ENCODE assay signal across 37 cellular contexts in genomic region chr10:7766241-7766640, GRCh38.
"Had no signal": no experiment of that assay in that cellular context is flagged by ENCODE, and none has a peak within 500 bp of the region (broad histone marks: within the 10 kb centered on the region; RNA-seq: fewer than 3 reads in every experiment).

No MANE protein-coding gene starts in this region.

- H3K9me3 ChIP-seq: adrenal gland, ascending aorta, body of pancreas, breast epithelium had no signal

- H3K27me3 ChIP-seq: adrenal gland, ascending aorta, body of pancreas, breast epithelium, cardiac muscle cell had no signal

- H3K27me3 Mint-ChIP-seq: activated naive CD4-positive, alpha-beta T cell treated with anti-CD3 and anti-CD28 coated beads, Interleukin-2, amount 10 ng/mL, durations not matched to agents 7 days and 5 days; activated naive CD4-positive, alpha-beta T cell treated with anti-CD3 and anti-CD28 coated beads, Interleukin-2, amount 50 U/mL, for 24 hours; activated naive CD8-positive, alpha-beta T cell; activated naive CD8-positive, alpha-beta T cell treated with anti-CD3 and anti-CD28 coated beads for 36 hours; activated naive CD8-positive, alpha-beta T cell treated with anti-CD3 and anti-CD28 coated beads, Interleukin-2, amount 10 ng/mL, durations not matched to agents 7 days and 5 days; activated naive CD8-positive, alpha-beta T cell treated with anti-CD3 and anti-CD28 coated beads, Interleukin-2, amount 50 U/mL, for 24 hours; activated T-cell treated with anti-CD3 and anti-CD28 coated beads, Interleukin-2, amount 50 U/mL, for 24 hours; activated T-helper 17 cell treated with anti-CD3 and anti-CD28 coated beads, Interleukin-2, amount 50 U/mL, for 72 hours; brain; central memory CD8-positive, alpha-beta T cell had no signal

- H3K4me3 Mint-ChIP-seq: activated naive CD4-positive, alpha-beta T cell treated with anti-CD3 and anti-CD28 coated beads for 36 hours; activated naive CD4-positive, alpha-beta T cell treated with anti-CD3 and anti-CD28 coated beads, Interleukin-2, amount 10 ng/mL, durations not matched to agents 7 days and 5 days; activated naive CD4-positive, alpha-beta T cell treated with anti-CD3 and anti-CD28 coated beads, Interleukin-2, amount 50 U/mL, for 24 hours; activated naive CD8-positive, alpha-beta T cell; activated naive CD8-positive, alpha-beta T cell treated with anti-CD3 and anti-CD28 coated beads for 36 hours; activated naive CD8-positive, alpha-beta T cell treated with anti-CD3 and anti-CD28 coated beads, Interleukin-2, amount 10 ng/mL, durations not matched to agents 7 days and 5 days; activated naive CD8-positive, alpha-beta T cell treated with anti-CD3 and anti-CD28 coated beads, Interleukin-2, amount 50 U/mL, for 24 hours; activated T-cell treated with anti-CD3 and anti-CD28 coated beads, Interleukin-2, amount 50 U/mL, for 24 hours; activated T-cell treated with anti-CD3 and anti-CD28 coated beads, Interleukin-2, amount 50 U/mL, for 4 hours; activated T-cell treated with anti-CD3 and anti-CD28 coated beads, Interleukin-2, amount 50 U/mL, for 72 hours; activated T-helper 1 cell treated with anti-CD3 and anti-CD28 coated beads, Interleukin-12 subunit alpha, Interleukin-12 subunit beta, Interleukin-2, Interleukin-4 antibody, amounts not matched to agents 30 ng/mL and 10 ng/mL and 1 ng/mL, durations not matched to agents 14 hours and 24 hours and 36 hours; activated T-helper 17 cell treated with anti-CD3 and anti-CD28 coated beads, Interleukin-2, amount 50 U/mL, for 72 hours; brain; central memory CD8-positive, alpha-beta T cell had no signal

- H3K4me1 Mint-ChIP-seq: activated naive CD4-positive, alpha-beta T cell treated with anti-CD3 and anti-CD28 coated beads, Interleukin-2, amount 10 ng/mL, durations not matched to agents 7 days and 5 days; activated naive CD4-positive, alpha-beta T cell treated with anti-CD3 and anti-CD28 coated beads, Interleukin-2, amount 50 U/mL, for 24 hours; activated naive CD8-positive, alpha-beta T cell treated with anti-CD3 and anti-CD28 coated beads for 36 hours; activated naive CD8-positive, alpha-beta T cell treated with anti-CD3 and anti-CD28 coated beads, Interleukin-2, amount 50 U/mL, for 24 hours; activated T-helper 17 cell treated with anti-CD3 and anti-CD28 coated beads, Interleukin-2, amount 50 U/mL, for 72 hours; brain; central memory CD8-positive, alpha-beta T cell had no signal

- ATAC-seq: activated naive CD4-positive, alpha-beta T cell treated with anti-CD3 and anti-CD28 coated beads, Interleukin-2, amount 50 U/mL, for 72 hours; activated naive CD8-positive, alpha-beta T cell treated with anti-CD3 and anti-CD28 coated beads, Interleukin-2, amount 50 U/mL, for 24 hours; activated T-cell treated with anti-CD3 and anti-CD28 coated beads, Interleukin-2, amount 50 U/mL, for 4 hours; activated T-cell treated with anti-CD3 and anti-CD28 coated beads, Interleukin-2, amount 50 U/mL, for 72 hours; activated T-helper 17 cell treated with anti-CD3 and anti-CD28 coated beads, Interleukin-2, amount 50 U/mL, for 72 hours; body of pancreas had no signal

- H3K4me1 ChIP-seq: adrenal gland, ascending aorta, body of pancreas, breast epithelium had no signal

- H3K36me3 ChIP-seq: breast epithelium had no signal

- H3K27ac Mint-ChIP-seq: activated naive CD4-positive, alpha-beta T cell treated with anti-CD3 and anti-CD28 coated beads for 36 hours; activated naive CD4-positive, alpha-beta T cell treated with anti-CD3 and anti-CD28 coated beads, Interleukin-2, amount 10 ng/mL, durations not matched to agents 7 days and 5 days; activated naive CD4-positive, alpha-beta T cell treated with anti-CD3 and anti-CD28 coated beads, Interleukin-2, amount 50 U/mL, for 24 hours; activated naive CD4-positive, alpha-beta T cell treated with anti-CD3 and anti-CD28 coated beads, Interleukin-2, amount 50 U/mL, for 72 hours; activated naive CD8-positive, alpha-beta T cell; activated naive CD8-positive, alpha-beta T cell treated with anti-CD3 and anti-CD28 coated beads for 36 hours; activated naive CD8-positive, alpha-beta T cell treated with anti-CD3 and anti-CD28 coated beads, Interleukin-2, amount 10 ng/mL, durations not matched to agents 7 days and 5 days; activated naive CD8-positive, alpha-beta T cell treated with anti-CD3 and anti-CD28 coated beads, Interleukin-2, amount 50 U/mL, for 24 hours; activated T-cell treated with anti-CD3 and anti-CD28 coated beads, Interleukin-2, amount 50 U/mL, for 24 hours; activated T-cell treated with anti-CD3 and anti-CD28 coated beads, Interleukin-2, amount 50 U/mL, for 72 hours; activated T-helper 1 cell treated with anti-CD3 and anti-CD28 coated beads, Interleukin-12 subunit alpha, Interleukin-12 subunit beta, Interleukin-2, Interleukin-4 antibody, amounts not matched to agents 30 ng/mL and 10 ng/mL and 1 ng/mL, durations not matched to agents 14 hours and 24 hours and 36 hours; activated T-helper 17 cell treated with anti-CD3 and anti-CD28 coated beads, Interleukin-2, amount 50 U/mL, for 72 hours; activated T-helper 2 cell treated with anti-CD3 and anti-CD28 coated beads, Interferon-gamma antibody, Interleukin-2, Interleukin-4, amounts not matched to agents 10 μg/mL and 5 μg/mL and 100 μg/mL, durations not matched to agents 14 hours and 24 hours and 36 hours; brain had no signal

- H3K27ac ChIP-seq: adrenal gland, ascending aorta, body of pancreas, breast epithelium, cardiac muscle cell had no signal

- H3K4me3 ChIP-seq: adrenal gland, ascending aorta, body of pancreas, breast epithelium, cardiac muscle cell had no signal

- DNase-seq: activated effector memory CD4-positive, alpha-beta T cell treated with anti-CD3 and anti-CD28 coated beads, Interleukin-2, amount 50 U/mL, for 16 hours; activated effector memory CD4-positive, alpha-beta T cell treated with Interleukin-2 at 50 U/mL for 16 hours; activated gamma-delta T cell; activated gamma-delta T cell treated with Interleukin-2 at 50 U/mL for 16 hours; activated naive CD4-positive, alpha-beta T cell; activated naive CD4-positive, alpha-beta T cell treated with anti-CD3 and anti-CD28 coated beads for 36 hours; activated naive CD4-positive, alpha-beta T cell treated with anti-CD3 and anti-CD28 coated beads, Interleukin-2, amount 10 ng/mL, durations not matched to agents 7 days and 5 days; activated naive CD4-positive, alpha-beta T cell treated with anti-CD3 and anti-CD28 coated beads, Interleukin-2, amount 50 U/mL, for 16 hours; activated naive CD4-positive, alpha-beta T cell treated with Interleukin-2 at 50 U/mL for 16 hours; activated naive CD8-positive, alpha-beta T cell treated with anti-CD3 and anti-CD28 coated beads for 36 hours; activated naive CD8-positive, alpha-beta T cell treated with anti-CD3 and anti-CD28 coated beads, Interleukin-2, amount 10 ng/mL, durations not matched to agents 7 days and 5 days; activated naive CD8-positive, alpha-beta T cell treated with anti-CD3 and anti-CD28 coated beads, Interleukin-2, amount 50 U/mL, for 24 hours; activated T-cell treated with anti-CD3 and anti-CD28 coated beads for 4 hours; activated T-cell treated with anti-CD3 and anti-CD28 coated beads, Interleukin-2, amount 50 U/mL, for 24 hours; activated T-cell treated with anti-CD3 and anti-CD28 coated beads, Interleukin-2, amount 50 U/mL, for 4 hours; activated T-cell treated with anti-CD3 and anti-CD28 coated beads, Interleukin-2, amount 50 U/mL, for 48 hours; activated T-cell treated with anti-CD3 and anti-CD28 coated beads, Interleukin-2, amount 50 U/mL, for 72 hours; adrenal gland; amniotic stem cell; amygdala; anterior cingulate cortex; aorta; body of pancreas; caudate nucleus; central memory CD4-positive, alpha-beta T cell; cerebellar nuclear complex had no signal

- H3K9me3 Mint-ChIP-seq: activated naive CD4-positive, alpha-beta T cell treated with anti-CD3 and anti-CD28 coated beads for 36 hours; activated naive CD4-positive, alpha-beta T cell treated with anti-CD3 and anti-CD28 coated beads, Interleukin-2, amount 10 ng/mL, durations not matched to agents 7 days and 5 days; activated naive CD4-positive, alpha-beta T cell treated with anti-CD3 and anti-CD28 coated beads, Interleukin-2, amount 50 U/mL, for 24 hours; activated naive CD4-positive, alpha-beta T cell treated with anti-CD3 and anti-CD28 coated beads, Interleukin-2, amount 50 U/mL, for 72 hours; activated naive CD8-positive, alpha-beta T cell treated with anti-CD3 and anti-CD28 coated beads for 36 hours; activated naive CD8-positive, alpha-beta T cell treated with anti-CD3 and anti-CD28 coated beads, Interleukin-2, amount 10 ng/mL, durations not matched to agents 7 days and 5 days; activated naive CD8-positive, alpha-beta T cell treated with anti-CD3 and anti-CD28 coated beads, Interleukin-2, amount 50 U/mL, for 24 hours; activated T-cell treated with anti-CD3 and anti-CD28 coated beads, Interleukin-2, amount 50 U/mL, for 24 hours; activated T-cell treated with anti-CD3 and anti-CD28 coated beads, Interleukin-2, amount 50 U/mL, for 4 hours; activated T-cell treated with anti-CD3 and anti-CD28 coated beads, Interleukin-2, amount 50 U/mL, for 72 hours; activated T-helper 1 cell treated with anti-CD3 and anti-CD28 coated beads, Interleukin-12 subunit alpha, Interleukin-12 subunit beta, Interleukin-2, Interleukin-4 antibody, amounts not matched to agents 30 ng/mL and 10 ng/mL and 1 ng/mL, durations not matched to agents 14 hours and 24 hours and 36 hours; activated T-helper 17 cell treated with anti-CD3 and anti-CD28 coated beads, Interleukin-2, amount 50 U/mL, for 72 hours; activated T-helper 2 cell treated with anti-CD3 and anti-CD28 coated beads, Interferon-gamma antibody, Interleukin-2, Interleukin-4, amounts not matched to agents 10 μg/mL and 5 μg/mL and 100 μg/mL, durations not matched to agents 14 hours and 24 hours and 36 hours; brain; central memory CD8-positive, alpha-beta T cell had no signal
